In the genomic region with DNA sequence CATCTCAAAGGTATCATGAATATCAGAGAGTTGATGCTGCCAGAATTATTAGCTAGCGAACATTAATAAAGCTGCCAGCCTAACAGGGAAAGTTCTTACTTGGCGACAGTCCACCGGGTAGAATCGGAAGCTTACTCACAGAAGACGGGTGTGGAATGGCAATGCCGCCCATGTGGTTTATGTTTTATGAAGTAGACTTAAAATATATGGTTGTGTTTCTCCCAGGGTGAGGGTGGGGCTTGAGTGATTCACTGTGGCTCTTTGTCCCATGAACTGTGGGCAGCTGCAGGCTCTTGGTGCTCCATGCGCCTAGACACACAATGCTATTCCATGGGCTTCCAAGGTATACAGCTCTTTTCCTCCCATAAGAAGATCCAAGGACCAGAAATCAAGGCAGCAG, we compare ENCODE assay signal across 25 cellular contexts.
"Had no signal": no experiment of that assay in that cellular context is flagged by ENCODE, and none has a peak within 500 bp of the region (broad histone marks: within the 10 kb centered on the region; RNA-seq: fewer than 3 reads in every experiment).

No MANE protein-coding gene starts in this region.

- H3K27me3 Mint-ChIP-seq: activated CD4-positive, alpha-beta memory T cell treated with anti-CD3 and anti-CD28 coated beads for 36 hours; activated CD4-positive, alpha-beta T cell treated with anti-CD3 and anti-CD28 coated beads for 36 hours; type B pancreatic cell had no signal

- H3K9me3 ChIP-seq: heart left ventricle, neutrophil, right lobe of liver, stomach, testis had no signal

- H3K27me3 ChIP-seq: right lobe of liver, stomach, testis had no signal

- H3K36me3 ChIP-seq: heart left ventricle, neutrophil, right lobe of liver, stomach had no signal

- H2AFZ ChIP-seq: parathyroid adenoma had no signal

- H3K4me3 Mint-ChIP-seq: activated CD4-positive, alpha-beta memory T cell treated with anti-CD3 and anti-CD28 coated beads for 36 hours; activated CD4-positive, alpha-beta T cell treated with anti-CD3 and anti-CD28 coated beads for 36 hours; activated naive CD8-positive, alpha-beta T cell; activated T-helper 1 cell treated with anti-CD3 and anti-CD28 coated beads, Interleukin-12 subunit alpha, Interleukin-12 subunit beta, Interleukin-2, Interleukin-4 antibody, amounts not matched to agents 30 ng/mL and 10 ng/mL and 1 ng/mL, durations not matched to agents 14 hours and 24 hours and 36 hours; dendritic cell treated with granulocyte-macrophage colony-stimulating factor and Interleukin-4, amounts not matched to agents 40 ng/mL and 50 ng/mL, for 4 days; natural killer cell treated with Interleukin-12 subunit alpha and Interleukin-12 subunit beta and Interleukin-15 and Interleukin-18, amount 100 ng/mL, for 72 hours; stimulated activated effector memory CD8-positive, alpha-beta T cell treated with anti-CD3 and anti-CD28 coated beads, Interleukin-12 subunit alpha, Interleukin-12 subunit beta, amount 100 ng/mL, for 72 hours; T-helper 2 cell treated with Interferon-gamma antibody and Interleukin-4, amounts not matched to agents 5 μg/mL and 100 μg/mL, for 36 hours; type B pancreatic cell; WTC11 had no signal

- H3K36me3 Mint-ChIP-seq: activated CD4-positive, alpha-beta memory T cell treated with anti-CD3 and anti-CD28 coated beads for 36 hours; activated naive CD8-positive, alpha-beta T cell; natural killer cell treated with Interleukin-12 subunit alpha and Interleukin-12 subunit beta and Interleukin-15 and Interleukin-18, amount 100 ng/mL, for 72 hours; stimulated activated effector memory CD8-positive, alpha-beta T cell treated with anti-CD3 and anti-CD28 coated beads, Interleukin-12 subunit alpha, Interleukin-12 subunit beta, amount 100 ng/mL, for 72 hours; WTC11 had no signal

- H3K9ac ChIP-seq: parathyroid adenoma had no signal

- H3K4me3 ChIP-seq: heart left ventricle, right lobe of liver, smooth muscle cell, stomach, testis had no signal

- H3K27ac Mint-ChIP-seq: activated CD4-positive, alpha-beta memory T cell treated with anti-CD3 and anti-CD28 coated beads for 36 hours; activated CD4-positive, alpha-beta T cell treated with anti-CD3 and anti-CD28 coated beads for 36 hours; activated naive CD8-positive, alpha-beta T cell; activated T-helper 1 cell treated with anti-CD3 and anti-CD28 coated beads, Interleukin-12 subunit alpha, Interleukin-12 subunit beta, Interleukin-2, Interleukin-4 antibody, amounts not matched to agents 30 ng/mL and 10 ng/mL and 1 ng/mL, durations not matched to agents 14 hours and 24 hours and 36 hours; dendritic cell treated with granulocyte-macrophage colony-stimulating factor and Interleukin-4, amounts not matched to agents 40 ng/mL and 50 ng/mL, for 4 days; natural killer cell treated with Interleukin-12 subunit alpha and Interleukin-12 subunit beta and Interleukin-15 and Interleukin-18, amount 100 ng/mL, for 72 hours; stimulated activated effector memory CD8-positive, alpha-beta T cell treated with anti-CD3 and anti-CD28 coated beads, Interleukin-12 subunit alpha, Interleukin-12 subunit beta, amount 100 ng/mL, for 72 hours; T-helper 2 cell treated with Interferon-gamma antibody and Interleukin-4, amounts not matched to agents 5 μg/mL and 100 μg/mL, for 36 hours; type B pancreatic cell; WTC11 had no signal

- H3K79me2 ChIP-seq: parathyroid adenoma had no signal

- DNase-seq: activated CD4-positive, alpha-beta memory T cell treated with anti-CD3 and anti-CD28 coated beads for 36 hours; activated CD4-positive, alpha-beta T cell treated with anti-CD3 and anti-CD28 coated beads for 36 hours; activated gamma-delta T cell treated with Interleukin-2 at 50 U/mL for 16 hours; activated T-cell treated with anti-CD3 and anti-CD28 coated beads for 4 hours; effector memory CD4-positive, alpha-beta T cell; heart left ventricle; mesendoderm; right lobe of liver; stimulated activated CD4-positive, alpha-beta T cell treated with anti-CD3 and anti-CD28 coated beads, Interleukin-4, amount 100 ng/mL, for 1 hour; stomach; testis had no signal

- H3K4me2 ChIP-seq: smooth muscle cell had no signal

- H3K4me1 Mint-ChIP-seq: activated CD4-positive, alpha-beta T cell treated with anti-CD3 and anti-CD28 coated beads for 36 hours; stimulated activated effector memory CD8-positive, alpha-beta T cell treated with anti-CD3 and anti-CD28 coated beads, Interleukin-12 subunit alpha, Interleukin-12 subunit beta, amount 100 ng/mL, for 72 hours had no signal

- H3K9me3 Mint-ChIP-seq: activated CD4-positive, alpha-beta memory T cell treated with anti-CD3 and anti-CD28 coated beads for 36 hours; activated T-helper 1 cell treated with anti-CD3 and anti-CD28 coated beads, Interleukin-12 subunit alpha, Interleukin-12 subunit beta, Interleukin-2, Interleukin-4 antibody, amounts not matched to agents 30 ng/mL and 10 ng/mL and 1 ng/mL, durations not matched to agents 14 hours and 24 hours and 36 hours; dendritic cell treated with granulocyte-macrophage colony-stimulating factor and Interleukin-4, amounts not matched to agents 40 ng/mL and 50 ng/mL, for 4 days; natural killer cell treated with Interleukin-12 subunit alpha and Interleukin-12 subunit beta and Interleukin-15 and Interleukin-18, amount 100 ng/mL, for 72 hours; stimulated activated effector memory CD8-positive, alpha-beta T cell treated with anti-CD3 and anti-CD28 coated beads, Interleukin-12 subunit alpha, Interleukin-12 subunit beta, amount 100 ng/mL, for 72 hours; T-helper 2 cell treated with Interferon-gamma antibody and Interleukin-4, amounts not matched to agents 5 μg/mL and 100 μg/mL, for 36 hours had no signal

- H3K4me1 ChIP-seq: heart left ventricle, parathyroid adenoma, right lobe of liver, stomach, testis had no signal

- H3K27ac ChIP-seq: heart left ventricle, neutrophil, parathyroid adenoma, right lobe of liver, stomach, testis had no signal

- FAIRE-seq: endothelial cell of umbilical vein, frontal cortex, TTC549 had no signal
